ENCODE assay signal across 1 cellular context in genomic region chr19:1822210-1822609, GRCh38.
TF ChIP-seq lines count a peak whose summit lies in the region.

No MANE protein-coding gene starts in this region.

TF ChIP-seq in GM12878, 131 proteins besides CTCF, POLR2A, EP300 and RAD21:
- TF ChIP-seq PBX3 (IDR thresholded peaks at IDR 0.05; ENCODE audit: insufficient replicate concordance, low read depth, low read length), result no peak
- no peak for TF ChIP-seq SUZ12 (IDR thresholded peaks at IDR 0.05; ENCODE audit: unreplicated experiment)
- no peak for TF ChIP-seq RB1 (IDR thresholded peaks at IDR 0.05; ENCODE audit: borderline replicate concordance)
- TF ChIP-seq BHLHE40 (IDR thresholded peaks at IDR 0.05; ENCODE audit: borderline replicate concordance in 1 of 2, low read depth in 2 of 2, low read length in 1 of 2), result no peak
- TF ChIP-seq E2F8 (IDR thresholded peaks at IDR 0.05; ENCODE audit: low read depth, partially characterized antibody), result no peak
- TF ChIP-seq MEF2B (IDR thresholded peaks at IDR 0.05; ENCODE audit: partially characterized antibody, poor library complexity, severe bottlenecking), result no peak
- no peak for TF ChIP-seq SUPT20H (IDR thresholded peaks at IDR 0.05; ENCODE audit: borderline replicate concordance, control insufficient read depth, low read depth, low read length)
- TF ChIP-seq CEBPB (IDR thresholded peaks at IDR 0.05; ENCODE audit: borderline replicate concordance in 1 of 2, low read depth in 2 of 2, low read length in 2 of 2), result no peak
- no peak for TF ChIP-seq BCL11A (IDR thresholded peaks at IDR 0.05; ENCODE audit: low read depth, low read length)
- no peak for TF ChIP-seq BMI1 (IDR thresholded peaks at IDR 0.05; ENCODE audit: borderline replicate concordance)
- TF ChIP-seq RCOR1 (conservative IDR thresholded peaks at IDR 0.05; ENCODE audit: low read depth, low read length), result no peak
- no peak for TF ChIP-seq MAX (IDR thresholded peaks at IDR 0.05; ENCODE audit: low read depth, low read length)
- TF ChIP-seq GABPA (IDR thresholded peaks at IDR 0.05; ENCODE audit: low read depth), result no peak
